ENCODE assay signal across 27 cellular contexts in genomic region chr3:53794597-53794996, GRCh38. TPM values are rescaled to one million over a fixed set of nuclear protein-coding genes. Genes with fewer than 3 reads are reported as not detected.
DNase-seq lines count a peak whose midpoint lies in the region; ATAC-seq and TF ChIP-seq lines count a peak whose summit lies in the region.
"Had no signal": no experiment of that assay in that cellular context is flagged by ENCODE, and none has a peak within 500 bp of the region (broad histone marks: within the 10 kb centered on the region; RNA-seq: fewer than 3 reads in every experiment).

No MANE protein-coding gene starts in this region.

- no peaks in the 10 kb centered on the region for H3K27me3 Mint-ChIP-seq in WTC11 (ENCODE audit: low read depth)
- peaks cover 44% of the 10 kb centered on the region for H3K27me3 Mint-ChIP-seq in activated CD8-positive, alpha-beta memory T cell treated with anti-CD3 and anti-CD28 coated beads, Interleukin-2, amount 10 ng/mL, durations not matched to agents 7 days and 5 days
- H3K27me3 Mint-ChIP-seq: brain had no signal

- WGBS in mammary epithelial cell (ENCODE audit: low coverage, missing lambda C conversion rate), result 20% methylated on average over 3 of the region's 3 CpGs

- no peaks in the 10 kb centered on the region for H3K27me3 ChIP-seq in mammary epithelial cell (ENCODE audit: insufficient read depth, low read length)
- H3K27me3 ChIP-seq in breast epithelium, result no peaks in the 10 kb centered on the region
- H3K27me3 ChIP-seq: BLaER1, sigmoid colon, tibial nerve had no signal

- H3K4me3 ChIP-seq in mammary epithelial cell (replicated peaks in 1 of 3; ENCODE audit: insufficient read depth in 1 of 3, low read depth in 2 of 3, low read length in 3 of 3) (no peak overlapping the region), breast epithelium (no peak overlapping the region), foreskin fibroblast (ENCODE audit: low read depth in 1 of 2, low read length in 2 of 2) (no peak overlapping the region)
- H3K4me3 ChIP-seq: BLaER1, coronary artery, sigmoid colon, tibial nerve had no signal

- dilution Hi-C loops in mammary epithelial cell (cut with HindIII; ENCODE audit: low sequenced_read_pairs), result no loop called here

- TF ChIP-seq POLR2A in breast epithelium (IDR thresholded peaks at IDR 0.05), result no peak

- H3K27ac Mint-ChIP-seq in WTC11, result no peak overlapping the region
- H3K27ac Mint-ChIP-seq in activated CD8-positive, alpha-beta memory T cell treated with anti-CD3 and anti-CD28 coated beads, Interleukin-2, amount 10 ng/mL, durations not matched to agents 7 days and 5 days, result no peak overlapping the region
- H3K27ac Mint-ChIP-seq: activated naive CD8-positive, alpha-beta T cell; nephron had no signal

- H3K4me1 ChIP-seq in mammary epithelial cell (ENCODE audit: insufficient read depth, low read length) (peaks cover 23% of the 10 kb centered on the region), breast epithelium (no peaks in the 10 kb centered on the region)
- H3K4me1 ChIP-seq: BLaER1, parathyroid adenoma, tibial nerve had no signal

- no peaks in the 10 kb centered on the region for H3K79me2 ChIP-seq in mammary epithelial cell (ENCODE audit: insufficient read depth, low read length)
- H3K79me2 ChIP-seq: parathyroid adenoma had no signal

- peak; percentile 67 for ATAC-seq in WTC11
- no peak for ATAC-seq in activated CD8-positive, alpha-beta memory T cell treated with anti-CD3 and anti-CD28 coated beads, Interleukin-2, amount 10 ng/mL, durations not matched to agents 7 days and 5 days

- H3K27ac ChIP-seq in mammary epithelial cell (ENCODE audit: insufficient read depth, low read depth, low read length), result no peak overlapping the region
- H3K27ac ChIP-seq in breast epithelium, result no peak overlapping the region
- H3K27ac ChIP-seq: 22Rv1, BLaER1, coronary artery, parathyroid adenoma, sigmoid colon, tibial nerve had no signal

- H4K20me1 ChIP-seq in mammary epithelial cell (ENCODE audit: insufficient read depth, low read length), result no peaks in the 10 kb centered on the region
- H4K20me1 ChIP-seq: BLaER1 had no signal

- no TSS peak for BruUV-seq in mammary epithelial cell (replicated peaks; lab: Mats Ljungman, UMichigan)

- DNase-seq in mammary epithelial cell (peak; percentile 77), breast epithelium (ENCODE audit: low spot score in 2 of 2) (no peak), WTC11 (ENCODE audit: low spot score) (no peak), foreskin fibroblast (peak; percentile 30 to 69), hippocampal formation (lab: John Stamatoyannopoulos, UW) (no peak), GM13976 (ENCODE audit: low spot score) (no peak), NCI-H146 treated with DMSO at 0.1 percent for 48 hours (lab: John Stamatoyannopoulos, UW; ENCODE audit: unreplicated experiment) (no peak)
- DNase-seq in activated CD8-positive, alpha-beta memory T cell treated with anti-CD3 and anti-CD28 coated beads, Interleukin-2, amount 10 ng/mL, durations not matched to agents 7 days and 5 days, result no peak
- DNase-seq: activated CD4-positive, alpha-beta T cell treated with anti-CD3 and anti-CD28 coated beads for 4 hours; Caco-2; DND-41; foreskin melanocyte; NCI-H1436 treated with DMSO at 0.1 percent for 48 hours; NCI-H774; SHP77; sigmoid colon; stimulated activated CD4-positive, alpha-beta T cell treated with anti-CD3 and anti-CD28 coated beads, Interleukin-2, amount 100 ng/mL, for 24 hours; stimulated activated naive CD4-positive, alpha-beta T cell treated with Interleukin-2 at 50 U/mL for 16 hours had no signal

- no peak overlapping the region for H3K4me3 Mint-ChIP-seq in WTC11
- no peak overlapping the region for H3K4me3 Mint-ChIP-seq in activated CD8-positive, alpha-beta memory T cell treated with anti-CD3 and anti-CD28 coated beads, Interleukin-2, amount 10 ng/mL, durations not matched to agents 7 days and 5 days
- H3K4me3 Mint-ChIP-seq: activated naive CD8-positive, alpha-beta T cell; brain; nephron had no signal

- no peaks in the 10 kb centered on the region; the same call in 1 of the 2 replicates for H3K4me1 Mint-ChIP-seq in WTC11
- H3K4me1 Mint-ChIP-seq in activated CD8-positive, alpha-beta memory T cell treated with anti-CD3 and anti-CD28 coated beads, Interleukin-2, amount 10 ng/mL, durations not matched to agents 7 days and 5 days, result no peaks in the 10 kb centered on the region
- H3K4me1 Mint-ChIP-seq: nephron had no signal

- H3K9ac ChIP-seq in mammary epithelial cell (ENCODE audit: insufficient read depth, low read length), result no peak overlapping the region
- H3K9ac ChIP-seq: BLaER1, parathyroid adenoma had no signal

- CTCF ChIA-PET in mammary epithelial cell (lab: Charles Lee; ENCODE audit: low non-redundant PET), result no interaction called here
- CTCF ChIA-PET in WTC11 (lab: Charles Lee), result no interaction called here
- CTCF ChIA-PET in activated CD8-positive, alpha-beta memory T cell treated with anti-CD3 and anti-CD28 coated beads, Interleukin-2, amount 10 ng/mL, durations not matched to agents 7 days and 5 days (lab: Charles Lee), result no interaction called here

- no peak overlapping the region for H2AFZ ChIP-seq in mammary epithelial cell (ENCODE audit: low read depth, low read length)
- H2AFZ ChIP-seq: parathyroid adenoma had no signal

- no peak for TF ChIP-seq CTCF in mammary epithelial cell (conservative IDR thresholded peaks at IDR 0.05 in 1 of 2, IDR thresholded peaks at IDR 0.05 in 1 of 2; ENCODE audit: extremely low read depth in 1 of 2, insufficient read depth in 1 of 2, low read depth in 1 of 2, low read length in 2 of 2)
- TF ChIP-seq CTCF in breast epithelium (IDR thresholded peaks at IDR 0.05), result no peak
- TF ChIP-seq CTCF in WTC11 (IDR thresholded peaks at IDR 0.05), result no peak
- TF ChIP-seq CTCF in foreskin fibroblast (IDR thresholded peaks at IDR 0.05; ENCODE audit: low read depth, low read length), result no peak
- TF ChIP-seq CTCF in GM13976 (IDR thresholded peaks at IDR 0.05; ENCODE audit: borderline replicate concordance, control extremely low read depth, extremely low read depth, insufficient read depth, missing control alignments), result no peak

- no peaks in the 10 kb centered on the region for H3K9me3 Mint-ChIP-seq in WTC11
- no peaks in the 10 kb centered on the region for H3K9me3 Mint-ChIP-seq in activated CD8-positive, alpha-beta memory T cell treated with anti-CD3 and anti-CD28 coated beads, Interleukin-2, amount 10 ng/mL, durations not matched to agents 7 days and 5 days (ENCODE audit: low read depth)
- H3K9me3 Mint-ChIP-seq: brain, nephron had no signal

- no peaks in the 10 kb centered on the region for H3K36me3 ChIP-seq in mammary epithelial cell (ENCODE audit: insufficient read depth, low read length)
- H3K36me3 ChIP-seq in breast epithelium, result no peaks in the 10 kb centered on the region
- H3K36me3 ChIP-seq: BLaER1, sigmoid colon, tibial nerve had no signal

- no peaks in the 10 kb centered on the region for H3K36me3 Mint-ChIP-seq in WTC11
- no peaks in the 10 kb centered on the region for H3K36me3 Mint-ChIP-seq in activated CD8-positive, alpha-beta memory T cell treated with anti-CD3 and anti-CD28 coated beads, Interleukin-2, amount 10 ng/mL, durations not matched to agents 7 days and 5 days
- H3K36me3 Mint-ChIP-seq: activated naive CD8-positive, alpha-beta T cell; brain had no signal

- in situ Hi-C loops in mammary epithelial cell (cut with MboI; ENCODE audit: low sequenced_read_pairs in 2 of 2) (no loop called here), GM13976 (cut with MboI; ENCODE audit: low sequenced_read_pairs, unreplicated experiment) (no loop called here)

- no peaks in the 10 kb centered on the region for H3K9me3 ChIP-seq in mammary epithelial cell (replicated peaks; ENCODE audit: insufficient read depth, low read length)
- H3K9me3 ChIP-seq in breast epithelium, result no peaks in the 10 kb centered on the region
- H3K9me3 ChIP-seq: BLaER1, Caco-2, sigmoid colon, tibial nerve had no signal

- POLR2A ChIA-PET in WTC11 (lab: Charles Lee), result no interaction called here

- H3K4me2 ChIP-seq in mammary epithelial cell (ENCODE audit: insufficient read depth, low read depth, low read length), result no peak overlapping the region
- H3K4me2 ChIP-seq: BLaER1 had no signal

- intact Hi-C loops in mammary epithelial cell (cut with micrococcal nuclease), result loop anchor here (2.0 kb wide), 1 partner anchor 18 kb away; no protein-coding TSS in a partner anchor
- intact Hi-C loops in breast epithelium (cut with DNase I; ENCODE audit: low total_unique reads), result no loop called here

RNA-seq across cellular contexts. Expression of gene CHDH, which starts 51.6 kb away (rescaled TPM):
- total RNA-seq in mammary epithelial cell (10 to 100 TPM in 1 of 2 donors, under 1 TPM in 1; 0.78 to 11.0 TPM), breast epithelium (10 to 100 TPM in 2 of 3 donors, 1 to 10 TPM in 1; 2.9 to 67.0 (median 27.9) TPM), WTC11 (2021) (9.5 to 11.7 TPM (median 10.6 TPM) in 3 replicates)
- polyA plus RNA-seq in mammary epithelial cell, result 0.28 TPM
- not detected for polyA minus RNA-seq in mammary epithelial cell
- total RNA-seq in activated CD8-positive, alpha-beta memory T cell treated with anti-CD3 and anti-CD28 coated beads, Interleukin-2, amount 10 ng/mL, durations not matched to agents 7 days and 5 days, result 1 to 10 TPM in 1 of 2 experiments, under 1 TPM in 1; 0.53 to 1.0 TPM

RNA-seq across cellular contexts. Expression of gene IL17RB, which starts 51.8 kb away (rescaled TPM):
- total RNA-seq in mammary epithelial cell, result 1 to 10 TPM in 1 of 2 donors, under 1 TPM in 1; 0.31 to 1.7 TPM
- 0.18 TPM for polyA plus RNA-seq in mammary epithelial cell
- polyA minus RNA-seq in mammary epithelial cell, result not detected
- 10 to 100 TPM in 2 of 3 donors, under 1 TPM in 1; 0.64 to 61.6 (median 46.5) TPM for total RNA-seq in breast epithelium
- 5.3 to 6.4 TPM (median 5.6 TPM) in 3 replicates for total RNA-seq in WTC11 (2021)
- total RNA-seq in activated CD8-positive, alpha-beta memory T cell treated with anti-CD3 and anti-CD28 coated beads, Interleukin-2, amount 10 ng/mL, durations not matched to agents 7 days and 5 days, result 1 to 10 TPM; 2.4 to 7.0 TPM
- total RNA-seq: mesenteric fat pad had no signal

Comparison
In these comparisons a context has a peak if more than half of its experiments do, and no peak if none do; other contexts are left out.
1. DNase-seq: peak in mammary epithelial cell (single experiment) and foreskin fibroblast (2 of 2); none in breast epithelium (0 of 2), WTC11 (single experiment), activated CD8-positive, alpha-beta memory T cell treated with anti-CD3 and anti-CD28 coated beads, Interleukin-2, amount 10 ng/mL, durations not matched to agents 7 days and 5 days (single experiment), hippocampal formation (0 of 2), GM13976 (single experiment) and NCI-H146 treated with DMSO at 0.1 percent for 48 hours (single experiment).